9 cellular contexts compared by ENCODE assay signal in genomic region chr2:106638043-106638442, GRCh38.
DNase-seq lines count a peak whose midpoint lies in the region; ATAC-seq and TF ChIP-seq lines count a peak whose summit lies in the region.
"Had no signal": no experiment of that assay in that cellular context is flagged by ENCODE, and none has a peak within 500 bp of the region (broad histone marks: within the 10 kb centered on the region; RNA-seq: fewer than 3 reads in every experiment).

No MANE protein-coding gene starts in this region.

- CTCF ChIA-PET in naive thymus-derived CD4-positive, alpha-beta T cell (lab: Charles Lee) = interaction anchor here (0.7 kb wide), 1 partner anchor 1949 kb away, joined by 3 read pairs; no protein-coding TSS in a partner anchor

- no peaks in the 10 kb centered on the region for H3K79me1 ChIP-seq in neuronal stem cell (ENCODE audit: low read depth, low read length)

- H3K79me2 ChIP-seq in Karpas-422 (ENCODE audit: low read length) = no peaks in the 10 kb centered on the region

- no peaks in the 10 kb centered on the region for H3K4me1 Mint-ChIP-seq in naive thymus-derived CD4-positive, alpha-beta T cell

- no peak overlapping the region for H3K23ac ChIP-seq in neuronal stem cell (ENCODE audit: low read depth, low read length, poor library complexity)

- peaks cover 0 to 2% (median 0%) of the 10 kb centered on the region in 11 donors for H3K9me3 Mint-ChIP-seq in naive thymus-derived CD4-positive, alpha-beta T cell

- H3K9me3 ChIP-seq in Karpas-422 (ENCODE audit: low read length) (no peaks in the 10 kb centered on the region), neuronal stem cell (replicated peaks in 1 of 2; ENCODE audit: control insufficient read depth in 2 of 2, insufficient read depth in 1 of 2, low read depth in 1 of 2, low read length in 2 of 2) (no peaks in the 10 kb centered on the region)
- H3K9me3 ChIP-seq in naive thymus-derived CD4-positive, alpha-beta T cell (ENCODE audit: control insufficient read depth in 2 of 3, low read length in 3 of 3) = no peaks in the 10 kb centered on the region

- no peaks in the 10 kb centered on the region for H3K36me3 ChIP-seq in Karpas-422 (ENCODE audit: insufficient read depth, low read length)
- H3K36me3 ChIP-seq in neuronal stem cell (replicated peaks in 1 of 2; ENCODE audit: control insufficient read depth in 2 of 2, insufficient read depth in 2 of 2, low read length in 2 of 2) = no peaks in the 10 kb centered on the region
- no peaks in the 10 kb centered on the region for H3K36me3 ChIP-seq in naive thymus-derived CD4-positive, alpha-beta T cell (ENCODE audit: control insufficient read depth in 2 of 3, insufficient read depth in 3 of 3, low read length in 3 of 3)

- H3K27me3 Mint-ChIP-seq in naive thymus-derived CD4-positive, alpha-beta T cell = peaks cover 0 to 9% (median 5%) of the 10 kb centered on the region in 5 donors

- H3K4me1 ChIP-seq in Karpas-422 (ENCODE audit: low read length) (peaks cover 3% of the 10 kb centered on the region; the same call in 1 of the 2 replicates), neuronal stem cell (ENCODE audit: control insufficient read depth in 2 of 2, insufficient read depth in 1 of 2, low read depth in 1 of 2, low read length in 2 of 2) (no peaks in the 10 kb centered on the region)
- H3K4me1 ChIP-seq in naive thymus-derived CD4-positive, alpha-beta T cell (ENCODE audit: control insufficient read depth in 2 of 2, insufficient read depth in 2 of 2, low read length in 2 of 2) = no peaks in the 10 kb centered on the region

- no peak overlapping the region for H3K14ac ChIP-seq in neuronal stem cell (ENCODE audit: low read length)

- H4K91ac ChIP-seq in neuronal stem cell (ENCODE audit: low read depth, low read length, poor library complexity) = no peak overlapping the region

- no peak overlapping the region for H3K4ac ChIP-seq in neuronal stem cell (ENCODE audit: low read length)

- TF ChIP-seq CTCF in VCaP (conservative IDR thresholded peaks at IDR 0.05) = peak; percentile 66

- peak; percentile 45 for DNase-seq in COLO829 (ENCODE audit: low spot score)
- peak; percentile 77 for DNase-seq in Karpas-422
- DNase-seq in left lobe of liver (ENCODE audit: low spot score) = no peak
- DNase-seq in neuronal stem cell (ENCODE audit: low spot score) = no peak
- no peak for DNase-seq in naive thymus-derived CD4-positive, alpha-beta T cell
- DNase-seq in effector CD8-positive, alpha-beta T cell (lab: John Stamatoyannopoulos, UW) = no peak
- DNase-seq: activated T-cell treated with anti-CD3 and anti-CD28 coated beads for 4 hours had no signal

- no peaks in the 10 kb centered on the region for H3K36me3 Mint-ChIP-seq in naive thymus-derived CD4-positive, alpha-beta T cell

- no peak overlapping the region for H2BK120ac ChIP-seq in neuronal stem cell (ENCODE audit: low read depth, low read length)

- no peak overlapping the region for H3K27ac Mint-ChIP-seq in naive thymus-derived CD4-positive, alpha-beta T cell

- H3K9me2 ChIP-seq in Karpas-422 (replicated peaks; ENCODE audit: insufficient read depth, low read length) = no peaks in the 10 kb centered on the region

- no peak overlapping the region for H4K8ac ChIP-seq in neuronal stem cell (ENCODE audit: low read depth, low read length)

- no peak overlapping the region for H3K18ac ChIP-seq in neuronal stem cell (ENCODE audit: low read length)

- no CpG with 5 or more reads among the region's 1 CpG for WGBS in neuronal stem cell (ENCODE audit: extremely low coverage in 2 of 2, insufficient read length in 2 of 2, insufficient replicate concordance in 1 of 2), 2 donors

- H3K4me3 Mint-ChIP-seq in naive thymus-derived CD4-positive, alpha-beta T cell = no peak overlapping the region

- H4K20me1 ChIP-seq in Karpas-422 (ENCODE audit: insufficient read depth, low read depth, low read length) = no peaks in the 10 kb centered on the region

- H2AK5ac ChIP-seq in neuronal stem cell (ENCODE audit: low read depth, low read length) = no peak overlapping the region

- H3K4me2 ChIP-seq in Karpas-422 (ENCODE audit: low read depth, low read length, poor library complexity, severe bottlenecking) (no peak overlapping the region), neuronal stem cell (ENCODE audit: insufficient read depth, low read length, poor library complexity, severe bottlenecking) (no peak overlapping the region)

- no peak overlapping the region for H2BK12ac ChIP-seq in neuronal stem cell (ENCODE audit: low read length)

- H2BK15ac ChIP-seq in neuronal stem cell (ENCODE audit: low read length) = no peak overlapping the region

- ATAC-seq in left lobe of liver (peak; percentile 60), GM19351 (IDR thresholded peaks at IDR 0.05; ENCODE audit: unreplicated experiment) (no peak)
- ATAC-seq in naive thymus-derived CD4-positive, alpha-beta T cell = no peak

- H3K4me3 ChIP-seq in Karpas-422 (ENCODE audit: low read length) = no peak overlapping the region
- H3K4me3 ChIP-seq in neuronal stem cell (ENCODE audit: low read length in 2 of 2) = no peak overlapping the region
- H3K4me3 ChIP-seq in naive thymus-derived CD4-positive, alpha-beta T cell (ENCODE audit: low read length) = no peak overlapping the region

- no peak overlapping the region for H2BK5ac ChIP-seq in neuronal stem cell (ENCODE audit: low read length)

- H2AFZ ChIP-seq in Karpas-422 (ENCODE audit: low read length) (no peak overlapping the region), neuronal stem cell (ENCODE audit: low read length) (no peak overlapping the region)

- intact Hi-C loops in naive thymus-derived CD4-positive, alpha-beta T cell (cut with micrococcal nuclease) = no loop called here

- H3K27me3 ChIP-seq in Karpas-422 (ENCODE audit: low read length) (no peaks in the 10 kb centered on the region), neuronal stem cell (ENCODE audit: control insufficient read depth in 3 of 3, insufficient read depth in 3 of 3, low read depth in 1 of 3, low read length in 3 of 3) (no peaks in the 10 kb centered on the region)
- no peaks in the 10 kb centered on the region for H3K27me3 ChIP-seq in naive thymus-derived CD4-positive, alpha-beta T cell (ENCODE audit: control insufficient read depth in 2 of 2, insufficient read depth in 2 of 2, low read length in 2 of 2)

- H3K9ac ChIP-seq in Karpas-422 (ENCODE audit: low read length) = no peak overlapping the region
- no peak overlapping the region for H3K9ac ChIP-seq in neuronal stem cell (ENCODE audit: low read depth, low read length, poor library complexity)

- H3K27ac ChIP-seq in Karpas-422 (ENCODE audit: low read length) (no peak overlapping the region), VCaP (peak overlapping the region; percentile 57), neuronal stem cell (replicated peaks; ENCODE audit: low read length) (no peak overlapping the region)
- no peak overlapping the region for H3K27ac ChIP-seq in naive thymus-derived CD4-positive, alpha-beta T cell (ENCODE audit: low read depth, low read length)

- POLR2A ChIA-PET in naive thymus-derived CD4-positive, alpha-beta T cell (lab: Charles Lee) = no interaction called here

Comparison
In these comparisons a context has a peak if more than half of its experiments do, and no peak if none do; other contexts are left out.
1. DNase-seq: peak in COLO829 (single experiment) and Karpas-422 (single experiment); none in left lobe of liver (single experiment), neuronal stem cell (single experiment), naive thymus-derived CD4-positive, alpha-beta T cell (0 of 9) and effector CD8-positive, alpha-beta T cell (single experiment).